23 cellular contexts compared by ENCODE assay signal in genomic region chr16:78906135-78906534, GRCh38.
A peak's percentile ranks its signal among the peaks of the same experiment; 100 is the strongest.
DNase-seq lines count a peak whose midpoint lies in the region; ATAC-seq, FAIRE-seq and TF ChIP-seq lines count a peak whose summit lies in the region.
"Had no signal": no experiment of that assay in that cellular context is flagged by ENCODE, and none has a peak within 500 bp of the region (broad histone marks: within the 10 kb centered on the region; RNA-seq: fewer than 3 reads in every experiment).

No MANE protein-coding gene starts in this region.

- no peak overlapping the region for H3K27ac ChIP-seq in GM23338 (ENCODE audit: low read depth)
- H3K27ac ChIP-seq in iPS-20b (ENCODE audit: low read length) = peak overlapping the region; percentile 23
- no peak overlapping the region for H3K27ac ChIP-seq in neuronal stem cell (replicated peaks; ENCODE audit: low read length)
- H3K27ac ChIP-seq in adrenal gland = no peak overlapping the region
- H3K27ac ChIP-seq: SJSA1 had no signal

- no peak overlapping the region for H2AFZ ChIP-seq in GM23338
- peak overlapping the region; percentile 31 for H2AFZ ChIP-seq in neuronal stem cell (ENCODE audit: low read length)

- H3K9me3 ChIP-seq in iPS-20b (ENCODE audit: insufficient read depth, low read depth, low read length) = peaks cover 11% of the 10 kb centered on the region
- H3K9me3 ChIP-seq in neuronal stem cell (replicated peaks in 1 of 2; ENCODE audit: control insufficient read depth in 2 of 2, insufficient read depth in 1 of 2, low read depth in 1 of 2, low read length in 2 of 2) = peaks cover 2 to 4% of the 10 kb centered on the region in 2 donors
- H3K9me3 ChIP-seq in adrenal gland (replicated peaks in 1 of 3) = no peaks in the 10 kb centered on the region
- H3K9me3 ChIP-seq: SJSA1 had no signal

- no peak overlapping the region for H2BK120ac ChIP-seq in neuronal stem cell (ENCODE audit: low read depth, low read length)

- no peak overlapping the region for H3K23ac ChIP-seq in neuronal stem cell (ENCODE audit: low read depth, low read length, poor library complexity)

- no peak overlapping the region for H3K18ac ChIP-seq in neuronal stem cell (ENCODE audit: low read length)

- no peak overlapping the region for H2BK12ac ChIP-seq in neuronal stem cell (ENCODE audit: low read length)

- no peak overlapping the region for H3K9ac ChIP-seq in iPS-20b (ENCODE audit: low read depth, low read length)
- H3K9ac ChIP-seq in neuronal stem cell (ENCODE audit: low read depth, low read length, poor library complexity) = no peak overlapping the region

- peaks cover 22% of the 10 kb centered on the region for H3K9me2 ChIP-seq in GM23338 (ENCODE audit: insufficient read depth)

- no peak overlapping the region for H4K91ac ChIP-seq in neuronal stem cell (ENCODE audit: low read depth, low read length, poor library complexity)

- H3K27ac Mint-ChIP-seq in GM23338 = no peak overlapping the region
- peak overlapping the region; percentile 94 for H3K27ac Mint-ChIP-seq in WTC11
- H3K27ac Mint-ChIP-seq in activated naive CD4-positive, alpha-beta T cell treated with anti-CD3 and anti-CD28 coated beads for 36 hours = no peak overlapping the region
- H3K27ac Mint-ChIP-seq: CD8-positive, alpha-beta T cell; IgD-negative memory B cell had no signal

- no peak overlapping the region for H2BK5ac ChIP-seq in neuronal stem cell (ENCODE audit: low read length)

- H3K4me3 ChIP-seq in GM23338 (0 out of 2 replicates have a peak overlapping the region, but pooled peaks have one; percentile 11), iPS-20b (ENCODE audit: low read length) (peak overlapping the region; percentile 37; the same call in 1 of the 2 replicates), neuronal stem cell (ENCODE audit: low read length in 2 of 2) (no peak overlapping the region), adrenal gland (no peak overlapping the region)
- H3K4me3 ChIP-seq: SJSA1 had no signal

- H2AK5ac ChIP-seq in neuronal stem cell (ENCODE audit: low read depth, low read length) = no peak overlapping the region

- no peaks in the 10 kb centered on the region for H3K27me3 ChIP-seq in GM23338 (ENCODE audit: insufficient read depth)
- H3K27me3 ChIP-seq in iPS-20b (ENCODE audit: insufficient read depth, low read length) = no peaks in the 10 kb centered on the region
- no peaks in the 10 kb centered on the region for H3K27me3 ChIP-seq in neuronal stem cell (ENCODE audit: control insufficient read depth in 3 of 3, insufficient read depth in 3 of 3, low read depth in 1 of 3, low read length in 3 of 3)
- no peaks in the 10 kb centered on the region for H3K27me3 ChIP-seq in adrenal gland
- H3K27me3 ChIP-seq: SJSA1 had no signal

- H2BK15ac ChIP-seq in neuronal stem cell (ENCODE audit: low read length) = no peak overlapping the region

- H3K36me3 ChIP-seq in GM23338 (ENCODE audit: insufficient read depth) (no peaks in the 10 kb centered on the region; the same call in 1 of the 2 replicates), iPS-20b (ENCODE audit: insufficient read depth, low read depth, low read length) (no peaks in the 10 kb centered on the region), neuronal stem cell (replicated peaks in 1 of 2; ENCODE audit: control insufficient read depth in 2 of 2, insufficient read depth in 2 of 2, low read length in 2 of 2) (no peaks in the 10 kb centered on the region), adrenal gland (replicated peaks in 1 of 2) (no peaks in the 10 kb centered on the region)
- H3K36me3 ChIP-seq: SJSA1 had no signal

- ATAC-seq in GM23338 = peak; percentile 93
- ATAC-seq in WTC11 = peak; percentile 92
- ATAC-seq in GM18520 (IDR thresholded peaks at IDR 0.05; ENCODE audit: unreplicated experiment) = no peak
- ATAC-seq: CD8-positive, alpha-beta T cell had no signal

- WGBS in neuronal stem cell (ENCODE audit: extremely low coverage in 2 of 2, insufficient read length in 2 of 2, insufficient replicate concordance in 1 of 2), 2 donors = no CpG with 5 or more reads among the region's 3 CpGs
- 64 to 72% (median 69%) methylated on average over 3 of the region's 3 CpGs for WGBS in adrenal gland, 4 donors

- H3K4me1 Mint-ChIP-seq in GM23338 = peaks cover 28% of the 10 kb centered on the region
- H3K4me1 Mint-ChIP-seq in WTC11 = peaks cover 40% of the 10 kb centered on the region
- peaks cover 4% of the 10 kb centered on the region for H3K4me1 Mint-ChIP-seq in activated naive CD4-positive, alpha-beta T cell treated with anti-CD3 and anti-CD28 coated beads for 36 hours (ENCODE audit: low read depth)
- H3K4me1 Mint-ChIP-seq: IgD-negative memory B cell had no signal

- H3K27me3 Mint-ChIP-seq in GM23338 (ENCODE audit: insufficient read depth, low read depth, poor library complexity) (no peaks in the 10 kb centered on the region), WTC11 (ENCODE audit: low read depth) (no peaks in the 10 kb centered on the region)
- H3K27me3 Mint-ChIP-seq in activated naive CD4-positive, alpha-beta T cell treated with anti-CD3 and anti-CD28 coated beads for 36 hours (ENCODE audit: low read depth) = peaks cover 3% of the 10 kb centered on the region
- H3K27me3 Mint-ChIP-seq: IgD-negative memory B cell had no signal

- H3K4me2 ChIP-seq in GM23338 (peak overlapping the region; percentile 50), neuronal stem cell (ENCODE audit: insufficient read depth, low read length, poor library complexity, severe bottlenecking) (no peak overlapping the region)

- no peak for FAIRE-seq in GM19239 (lab: Jason Lieb, UNC)
- FAIRE-seq: G401.6, GM18507, RCC 7860 had no signal

- intact Hi-C loops in adrenal gland (cut with DNase I) = no loop called here
- intact Hi-C loops in activated naive CD4-positive, alpha-beta T cell treated with anti-CD3 and anti-CD28 coated beads for 36 hours (cut with micrococcal nuclease) = no loop called here

- H3K4me1 ChIP-seq in GM23338 (ENCODE audit: insufficient read depth) (peaks cover 22% of the 10 kb centered on the region), iPS-20b (ENCODE audit: insufficient read depth, low read length) (peaks cover 21% of the 10 kb centered on the region), neuronal stem cell (ENCODE audit: control insufficient read depth in 2 of 2, insufficient read depth in 1 of 2, low read depth in 1 of 2, low read length in 2 of 2) (peaks cover 0 to 4% of the 10 kb centered on the region in 2 donors), adrenal gland (replicated peaks in 1 of 2) (peaks cover 0 to 4% of the 10 kb centered on the region in 2 donors)
- H3K4me1 ChIP-seq: SJSA1 had no signal

- CTCF ChIA-PET in WTC11 (lab: Charles Lee) = interaction anchor here (0.6 to 1.1 kb wide), 2 partner anchors 19 to 335 kb away, joined by 3 to 5 read pairs; no protein-coding TSS in a partner anchor
- CTCF ChIA-PET in activated naive CD4-positive, alpha-beta T cell treated with anti-CD3 and anti-CD28 coated beads for 36 hours (lab: Charles Lee) = no interaction called here

- no peaks in the 10 kb centered on the region for H3K79me2 ChIP-seq in GM23338 (replicated peaks; ENCODE audit: insufficient read depth)

- TF ChIP-seq CTCF in GM23338 (conservative IDR thresholded peaks at IDR 0.05; ENCODE audit: low read depth in 2 of 2) = no peak
- no peak for TF ChIP-seq CTCF in WTC11 (IDR thresholded peaks at IDR 0.05)
- no peak for TF ChIP-seq CTCF in adrenal gland (IDR thresholded peaks at IDR 0.05)

- H3K4ac ChIP-seq in neuronal stem cell (ENCODE audit: low read length) = no peak overlapping the region

- H4K20me1 ChIP-seq in GM23338 (replicated peaks; ENCODE audit: insufficient read depth) = no peaks in the 10 kb centered on the region

- DNase-seq in GM23338 (ENCODE audit: low spot score) (peak; percentile 59), WTC11 (ENCODE audit: low spot score) (peak; percentile 29), neuronal stem cell (ENCODE audit: low spot score) (no peak), GM19239 (ENCODE audit: insufficient read length, low spot score) (no peak), adrenal gland (no peak)
- DNase-seq in activated naive CD4-positive, alpha-beta T cell treated with anti-CD3 and anti-CD28 coated beads for 36 hours = no peak
- DNase-seq: AML-193; C1 segment of cervical spinal cord; CD8-positive, alpha-beta T cell; DND-41; HCEC 1CT; NCI-H1105; NCI-H2171; NCI-H345; NCI-H524; NCI-H774 had no signal

- H4K8ac ChIP-seq in neuronal stem cell (ENCODE audit: low read depth, low read length) = no peak overlapping the region

- no peak overlapping the region for H3K14ac ChIP-seq in neuronal stem cell (ENCODE audit: low read length)

- H3K9me3 Mint-ChIP-seq in GM23338 (peaks cover 23% of the 10 kb centered on the region), WTC11 (peaks cover 37% of the 10 kb centered on the region)
- peaks cover 15% of the 10 kb centered on the region for H3K9me3 Mint-ChIP-seq in activated naive CD4-positive, alpha-beta T cell treated with anti-CD3 and anti-CD28 coated beads for 36 hours

- TF ChIP-seq POLR2A in adrenal gland (IDR thresholded peaks at IDR 0.05) = no peak

- no peak overlapping the region for H3K4me3 Mint-ChIP-seq in GM23338
- no peak overlapping the region for H3K4me3 Mint-ChIP-seq in WTC11
- H3K4me3 Mint-ChIP-seq in activated naive CD4-positive, alpha-beta T cell treated with anti-CD3 and anti-CD28 coated beads for 36 hours = no peak overlapping the region
- H3K4me3 Mint-ChIP-seq: CD8-positive, alpha-beta T cell; IgD-negative memory B cell had no signal

- no peaks in the 10 kb centered on the region for H3K79me1 ChIP-seq in neuronal stem cell (ENCODE audit: low read depth, low read length)

- no peaks in the 10 kb centered on the region for H3F3A ChIP-seq in GM23338 (replicated peaks; ENCODE audit: low read depth)

- POLR2A ChIA-PET in WTC11 (lab: Charles Lee) = interaction anchor here (1.4 kb wide), 1 partner anchor 18 kb away, joined by 3 read pairs; no protein-coding TSS in a partner anchor

- H3K36me3 Mint-ChIP-seq in GM23338 (ENCODE audit: low read depth) (peaks cover 16% of the 10 kb centered on the region), WTC11 (peaks cover 23% of the 10 kb centered on the region)
- peaks cover 2% of the 10 kb centered on the region for H3K36me3 Mint-ChIP-seq in activated naive CD4-positive, alpha-beta T cell treated with anti-CD3 and anti-CD28 coated beads for 36 hours (ENCODE audit: low read depth)
- H3K36me3 Mint-ChIP-seq: CD8-positive, alpha-beta T cell; IgD-negative memory B cell had no signal

TF ChIP-seq in GM23338, 12 proteins besides CTCF, POLR2A, EP300 and RAD21 (continues in another document):
- TF ChIP-seq JUNB (IDR thresholded peaks at IDR 0.05; ENCODE audit: unreplicated experiment) = no peak

TF ChIP-seq in WTC11, 78 proteins besides CTCF, POLR2A, EP300 and RAD21 (continues in another document):
- TF ChIP-seq ZNF416 (CRISPR knock-in tag; IDR thresholded peaks at IDR 0.05) (no peak), USF1 (CRISPR knock-in tag; IDR thresholded peaks at IDR 0.05) (no peak), TEAD1 (CRISPR knock-in tag; IDR thresholded peaks at IDR 0.05) (0 out of 2 replicates have a peak, but pooled peaks have one; percentile 42), RORB (CRISPR knock-in tag; IDR thresholded peaks at IDR 0.05) (no peak)

Comparison
In these comparisons a context has a peak if more than half of its experiments do, and no peak if none do; other contexts are left out.
1. DNase-seq: peak in GM23338 (single experiment) and WTC11 (single experiment); none in neuronal stem cell (single experiment), GM19239 (single experiment), adrenal gland (0 of 7) and activated naive CD4-positive, alpha-beta T cell treated with anti-CD3 and anti-CD28 coated beads for 36 hours (single experiment).
2. H3K4me3 ChIP-seq: peak in GM23338 (single experiment) and iPS-20b (single experiment); none in neuronal stem cell (0 of 2) and adrenal gland (0 of 4).